Comparison of ENCODE assay signal across 1 cellular context in genomic region chr7:99398891-99399445, GRCh38.
TF ChIP-seq lines count a peak whose summit lies in the region.

No MANE protein-coding gene starts in this region.

TF ChIP-seq in SK-N-SH treated with all-trans-retinoic acid at 6 μM for 48 hours, 23 proteins besides CTCF, POLR2A, EP300 and RAD21 (continued from another document):
- TF ChIP-seq, protein P1, sequence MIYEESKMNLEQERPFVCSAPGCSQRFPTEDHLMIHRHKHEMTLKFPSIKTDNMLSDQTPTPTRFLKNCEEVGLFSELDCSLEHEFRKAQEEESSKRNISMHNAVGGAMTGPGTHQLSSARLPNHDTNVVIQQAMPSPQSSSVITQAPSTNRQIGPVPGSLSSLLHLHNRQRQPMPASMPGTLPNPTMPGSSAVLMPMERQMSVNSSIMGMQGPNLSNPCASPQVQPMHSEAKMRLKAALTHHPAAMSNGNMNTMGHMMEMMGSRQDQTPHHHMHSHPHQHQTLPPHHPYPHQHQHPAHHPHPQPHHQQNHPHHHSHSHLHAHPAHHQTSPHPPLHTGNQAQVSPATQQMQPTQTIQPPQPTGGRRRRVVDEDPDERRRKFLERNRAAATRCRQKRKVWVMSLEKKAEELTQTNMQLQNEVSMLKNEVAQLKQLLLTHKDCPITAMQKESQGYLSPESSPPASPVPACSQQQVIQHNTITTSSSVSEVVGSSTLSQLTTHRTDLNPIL (CRISPR knock-in tag; IDR thresholded peaks at IDR 0.05; ENCODE audit: low read depth), result no peak
- TF ChIP-seq, protein P2, sequence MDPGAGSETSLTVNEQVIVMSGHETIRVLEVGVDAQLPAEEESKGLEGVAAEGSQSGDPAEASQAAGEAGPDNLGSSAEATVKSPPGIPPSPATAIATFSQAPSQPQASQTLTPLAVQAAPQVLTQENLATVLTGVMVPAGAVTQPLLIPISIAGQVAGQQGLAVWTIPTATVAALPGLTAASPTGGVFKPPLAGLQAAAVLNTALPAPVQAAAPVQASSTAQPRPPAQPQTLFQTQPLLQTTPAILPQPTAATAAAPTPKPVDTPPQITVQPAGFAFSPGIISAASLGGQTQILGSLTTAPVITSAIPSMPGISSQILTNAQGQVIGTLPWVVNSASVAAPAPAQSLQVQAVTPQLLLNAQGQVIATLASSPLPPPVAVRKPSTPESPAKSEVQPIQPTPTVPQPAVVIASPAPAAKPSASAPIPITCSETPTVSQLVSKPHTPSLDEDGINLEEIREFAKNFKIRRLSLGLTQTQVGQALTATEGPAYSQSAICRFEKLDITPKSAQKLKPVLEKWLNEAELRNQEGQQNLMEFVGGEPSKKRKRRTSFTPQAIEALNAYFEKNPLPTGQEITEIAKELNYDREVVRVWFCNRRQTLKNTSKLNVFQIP (CRISPR knock-in tag; IDR thresholded peaks at IDR 0.05; ENCODE audit: borderline replicate concordance, low read depth), result no peak
- 0 out of 2 replicates have a peak, but pooled peaks have one; percentile 32 for TF ChIP-seq ZC3H10 (CRISPR knock-in tag; IDR thresholded peaks at IDR 0.05)
